Comparison of ENCODE assay signal across 8 cellular contexts in the genomic region with DNA sequence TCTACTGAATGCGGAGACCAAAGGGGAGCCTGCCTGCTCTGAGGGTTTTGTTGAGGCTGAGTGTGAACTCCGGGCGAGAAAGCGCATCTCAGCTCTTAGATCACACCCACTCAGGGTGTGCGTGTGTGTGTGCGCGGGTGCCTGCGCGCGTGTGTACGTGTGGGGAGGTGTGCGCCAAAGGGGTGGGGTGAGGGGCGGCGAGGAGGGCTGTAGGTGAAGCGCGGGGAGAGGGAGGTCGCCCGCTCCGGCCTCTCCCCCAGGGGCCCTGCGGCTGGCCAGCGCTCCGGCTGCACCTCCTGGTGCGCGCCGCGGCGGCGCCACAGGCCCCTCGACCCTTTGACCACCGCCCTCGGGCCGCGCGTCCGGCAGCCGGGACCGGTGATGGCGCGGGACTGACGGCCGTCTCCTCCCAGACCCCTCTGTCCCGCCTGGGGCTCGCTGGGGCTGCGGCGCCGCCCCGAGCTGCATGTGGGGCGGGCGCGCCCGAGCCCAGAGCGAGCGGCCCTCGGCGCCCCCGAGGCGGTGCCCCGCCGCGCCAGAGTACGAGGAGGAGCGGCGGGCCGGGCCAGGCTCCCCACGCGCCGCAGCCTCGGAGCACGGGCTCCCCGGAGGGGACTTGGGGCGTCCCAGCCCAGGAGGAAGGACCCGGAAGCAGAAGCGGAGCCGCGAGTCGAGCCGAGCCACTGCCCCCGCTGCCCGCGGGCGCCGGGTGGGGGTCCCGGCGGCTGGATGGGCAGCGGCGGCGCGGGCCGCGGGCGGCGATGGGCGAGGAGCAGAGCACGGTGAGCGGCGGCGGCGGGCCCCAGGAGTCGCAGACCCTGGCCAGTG. TPM values are rescaled to one million over a fixed set of nuclear protein-coding genes. Genes with fewer than 3 reads are reported as not detected.
A peak's percentile ranks its signal among the peaks of the same experiment; 100 is the strongest.
DNase-seq lines count a peak whose midpoint lies in the region; ATAC-seq and TF ChIP-seq lines count a peak whose summit lies in the region.

A gene with protein sequence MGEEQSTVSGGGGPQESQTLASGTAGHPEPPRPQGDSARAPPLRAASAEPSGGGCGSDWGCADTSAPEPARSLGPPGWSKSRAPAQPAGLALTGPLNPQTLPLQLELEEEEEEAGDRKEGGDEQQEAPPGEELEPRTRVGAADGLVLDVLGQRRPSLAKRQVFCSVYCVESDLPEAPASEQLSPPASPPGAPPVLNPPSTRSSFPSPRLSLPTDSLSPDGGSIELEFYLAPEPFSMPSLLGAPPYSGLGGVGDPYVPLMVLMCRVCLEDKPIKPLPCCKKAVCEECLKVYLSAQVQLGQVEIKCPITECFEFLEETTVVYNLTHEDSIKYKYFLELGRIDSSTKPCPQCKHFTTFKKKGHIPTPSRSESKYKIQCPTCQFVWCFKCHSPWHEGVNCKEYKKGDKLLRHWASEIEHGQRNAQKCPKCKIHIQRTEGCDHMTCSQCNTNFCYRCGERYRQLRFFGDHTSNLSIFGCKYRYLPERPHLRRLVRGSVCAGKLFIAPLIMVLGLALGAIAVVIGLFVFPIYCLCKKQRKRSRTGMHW (plus strand): TSS at position 654 of the 828 bp plus-strand sequence. CDS start 108 bp downstream, at position 762.

- under 1% methylated on average over 99 of the region's 99 CpGs for WGBS in liver

- peaks cover 8% of the 10 kb centered on the region for H3K27me3 ChIP-seq in effector memory CD4-positive, alpha-beta T cell (replicated peaks; ENCODE audit: control insufficient read depth, insufficient read depth, low read length, poor library complexity, severe bottlenecking)
- H3K27me3 ChIP-seq in liver (ENCODE audit: control insufficient read depth in 4 of 4, insufficient read depth in 4 of 4, low read length in 3 of 4), result no peaks in the 10 kb centered on the region

- no peaks in the 10 kb centered on the region for H3K4me1 ChIP-seq in effector memory CD4-positive, alpha-beta T cell (ENCODE audit: control insufficient read depth, insufficient read depth, low read length, poor library complexity, severe bottlenecking)
- H3K4me1 ChIP-seq in liver (ENCODE audit: control insufficient read depth in 4 of 4, insufficient read depth in 4 of 4, low read length in 3 of 4), result peaks cover 0 to 33% (median 15%) of the 10 kb centered on the region in 4 donors

- no peak for TF ChIP-seq CTCF in liver (IDR thresholded peaks at IDR 0.05; ENCODE audit: low read depth, low read length, missing input control)

- DNase-seq in GM03348 (ENCODE audit: low spot score) (peak; percentile 84), GDM1 (lab: John Stamatoyannopoulos, UW) (no peak)
- no peak for DNase-seq in effector memory CD4-positive, alpha-beta T cell
- peak; percentile 7 for DNase-seq in stimulated activated naive CD8-positive, alpha-beta T cell treated with anti-CD3 and anti-CD28 coated beads, Interleukin-15, Interleukin-2, amounts not matched to agents 100 U/mL and 50 U/mL, for 24 hours

- ATAC-seq in HG02798 (IDR thresholded peaks at IDR 0.05; ENCODE audit: poor library complexity, unreplicated experiment) (peak; percentile 43), SK-N-SH treated with all-trans-retinoic acid at 6 μM for 48 hours (peak; percentile 54), HG03139 (IDR thresholded peaks at IDR 0.05; ENCODE audit: unreplicated experiment) (no peak)
- ATAC-seq in stimulated activated naive CD8-positive, alpha-beta T cell treated with anti-CD3 and anti-CD28 coated beads, Interleukin-15, Interleukin-2, amounts not matched to agents 100 U/mL and 50 U/mL, for 24 hours, result peak; percentile 47

- no peak within 1 kb of the TSS for H3K27ac ChIP-seq in effector memory CD4-positive, alpha-beta T cell (ENCODE audit: insufficient read depth, low read length, poor library complexity, severe bottlenecking)
- H3K27ac ChIP-seq in liver (ENCODE audit: low read depth in 1 of 2, low read length in 2 of 2), result peak within 1 kb of the TSS; percentile 85 to 90

- peak within 1 kb of the TSS; percentile 20 for H3K4me3 ChIP-seq in effector memory CD4-positive, alpha-beta T cell (ENCODE audit: insufficient read depth, low read depth, low read length, poor library complexity, severe bottlenecking)
- H3K4me3 ChIP-seq in liver (ENCODE audit: low read depth in 1 of 3, low read length in 3 of 3), result peak within 1 kb of the TSS; percentile 61 to 82 (median 68)

- no peaks in the 10 kb centered on the region for H3K36me3 ChIP-seq in effector memory CD4-positive, alpha-beta T cell (ENCODE audit: control insufficient read depth, insufficient read depth, low read length)
- H3K36me3 ChIP-seq in liver (ENCODE audit: control insufficient read depth in 4 of 4, insufficient read depth in 3 of 4, low read depth in 1 of 4, low read length in 3 of 4), result peaks cover 0 to 3% (median 0%) of the 10 kb centered on the region in 4 donors

- TF ChIP-seq RAD21 in liver (IDR thresholded peaks at IDR 0.05), result peak in 1 of 2 donors; percentile 52

- no peaks in the 10 kb centered on the region for H3K9me3 ChIP-seq in effector memory CD4-positive, alpha-beta T cell (ENCODE audit: control insufficient read depth, low read length)
- H3K9me3 ChIP-seq in liver (ENCODE audit: control insufficient read depth in 4 of 4, low read length in 3 of 4), result no peaks in the 10 kb centered on the region

- H3K9ac ChIP-seq in liver (ENCODE audit: low read depth in 1 of 2, low read length in 2 of 2), result peak within 1 kb of the TSS; percentile 83 to 91

TF ChIP-seq in SK-N-SH treated with all-trans-retinoic acid at 6 μM for 48 hours, 23 proteins besides CTCF, POLR2A, EP300 and RAD21 (continues in another document):
- TF ChIP-seq ZC3H10 (CRISPR knock-in tag; IDR thresholded peaks at IDR 0.05), result no peak
- no peak for TF ChIP-seq ZNF565 (CRISPR knock-in tag; conservative IDR thresholded peaks at IDR 0.05; ENCODE audit: low read depth)
- no peak for TF ChIP-seq CSDC2 (CRISPR knock-in tag; IDR thresholded peaks at IDR 0.05)
- TF ChIP-seq CSRNP3 (CRISPR knock-in tag; IDR thresholded peaks at IDR 0.05), result no peak
- TF ChIP-seq TCF4 (CRISPR knock-in tag; IDR thresholded peaks at IDR 0.05; ENCODE audit: borderline replicate concordance), result no peak
- TF ChIP-seq, protein P1, sequence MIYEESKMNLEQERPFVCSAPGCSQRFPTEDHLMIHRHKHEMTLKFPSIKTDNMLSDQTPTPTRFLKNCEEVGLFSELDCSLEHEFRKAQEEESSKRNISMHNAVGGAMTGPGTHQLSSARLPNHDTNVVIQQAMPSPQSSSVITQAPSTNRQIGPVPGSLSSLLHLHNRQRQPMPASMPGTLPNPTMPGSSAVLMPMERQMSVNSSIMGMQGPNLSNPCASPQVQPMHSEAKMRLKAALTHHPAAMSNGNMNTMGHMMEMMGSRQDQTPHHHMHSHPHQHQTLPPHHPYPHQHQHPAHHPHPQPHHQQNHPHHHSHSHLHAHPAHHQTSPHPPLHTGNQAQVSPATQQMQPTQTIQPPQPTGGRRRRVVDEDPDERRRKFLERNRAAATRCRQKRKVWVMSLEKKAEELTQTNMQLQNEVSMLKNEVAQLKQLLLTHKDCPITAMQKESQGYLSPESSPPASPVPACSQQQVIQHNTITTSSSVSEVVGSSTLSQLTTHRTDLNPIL (CRISPR knock-in tag; IDR thresholded peaks at IDR 0.05; ENCODE audit: low read depth), result no peak

TF ChIP-seq in liver, 16 proteins besides CTCF, POLR2A, EP300 and RAD21:
- TF ChIP-seq EGR1 (IDR thresholded peaks at IDR 0.05; ENCODE audit: low read depth in 2 of 2) (no peak), YY1 (IDR thresholded peaks at IDR 0.05) (no peak), TAF1 (conservative IDR thresholded peaks at IDR 0.05) (peak; percentile 51), SP1 (IDR thresholded peaks at IDR 0.05) (no peak), HNF4A (conservative IDR thresholded peaks at IDR 0.05) (peak; percentile 28 to 34), MAX (IDR thresholded peaks at IDR 0.05) (no peak)
- TF ChIP-seq, protein P2, sequence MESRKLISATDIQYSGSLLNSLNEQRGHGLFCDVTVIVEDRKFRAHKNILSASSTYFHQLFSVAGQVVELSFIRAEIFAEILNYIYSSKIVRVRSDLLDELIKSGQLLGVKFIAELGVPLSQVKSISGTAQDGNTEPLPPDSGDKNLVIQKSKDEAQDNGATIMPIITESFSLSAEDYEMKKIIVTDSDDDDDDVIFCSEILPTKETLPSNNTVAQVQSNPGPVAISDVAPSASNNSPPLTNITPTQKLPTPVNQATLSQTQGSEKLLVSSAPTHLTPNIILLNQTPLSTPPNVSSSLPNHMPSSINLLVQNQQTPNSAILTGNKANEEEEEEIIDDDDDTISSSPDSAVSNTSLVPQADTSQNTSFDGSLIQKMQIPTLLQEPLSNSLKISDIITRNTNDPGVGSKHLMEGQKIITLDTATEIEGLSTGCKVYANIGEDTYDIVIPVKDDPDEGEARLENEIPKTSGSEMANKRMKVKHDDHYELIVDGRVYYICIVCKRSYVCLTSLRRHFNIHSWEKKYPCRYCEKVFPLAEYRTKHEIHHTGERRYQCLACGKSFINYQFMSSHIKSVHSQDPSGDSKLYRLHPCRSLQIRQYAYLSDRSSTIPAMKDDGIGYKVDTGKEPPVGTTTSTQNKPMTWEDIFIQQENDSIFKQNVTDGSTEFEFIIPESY (IDR thresholded peaks at IDR 0.05), result no peak
TF ChIP-seq in liver: peak in this region for 2.

RNA-seq across cellular contexts. Expression of the gene that starts here (rescaled TPM):
- 10 to 100 TPM in 1 of 2 donors, 1 to 10 TPM in 1; 3.8 to 18.3 TPM for total RNA-seq in liver
- polyA plus RNA-seq in liver, result 1 to 10 TPM; 2.3 to 4.4 TPM

Comparison
In these comparisons a context has a peak if more than half of its experiments do, and no peak if none do; other contexts are left out.
1. DNase-seq: peak in GM03348 (single experiment) and stimulated activated naive CD8-positive, alpha-beta T cell treated with anti-CD3 and anti-CD28 coated beads, Interleukin-15, Interleukin-2, amounts not matched to agents 100 U/mL and 50 U/mL, for 24 hours (single experiment); none in effector memory CD4-positive, alpha-beta T cell (0 of 3) and GDM1 (single experiment).